In genomic region chr13:96581741-96582140, GRCh38 we compare ENCODE assay signal across 22 cellular contexts.
A peak's percentile ranks its signal among the peaks of the same experiment; 100 is the strongest.
DNase-seq lines count a peak whose midpoint lies in the region; ATAC-seq, FAIRE-seq and TF ChIP-seq lines count a peak whose summit lies in the region.
"Had no signal": no experiment of that assay in that cellular context is flagged by ENCODE, and none has a peak within 500 bp of the region (broad histone marks: within the 10 kb centered on the region; RNA-seq: fewer than 3 reads in every experiment).

No MANE protein-coding gene starts in this region.

- H4K20me1 ChIP-seq in keratinocyte (ENCODE audit: control insufficient read depth, extremely low read depth, insufficient read depth, low read length), result no peaks in the 10 kb centered on the region

- no peak overlapping the region for H3K9ac ChIP-seq in keratinocyte (ENCODE audit: control insufficient read depth, extremely low read depth, insufficient read depth, low read length)

- H3K4me3 ChIP-seq in dorsolateral prefrontal cortex (no peak overlapping the region), keratinocyte (ENCODE audit: control insufficient read depth in 2 of 3, extremely low read depth in 1 of 3, insufficient read depth in 2 of 3, low read depth in 1 of 3, low read length in 3 of 3) (no peak overlapping the region)

- no peaks in the 10 kb centered on the region for H3K9me3 ChIP-seq in keratinocyte (ENCODE audit: control insufficient read depth, low read depth, low read length)

- peaks cover 7% of the 10 kb centered on the region for H3K4me1 ChIP-seq in keratinocyte (ENCODE audit: control insufficient read depth, extremely low read depth, insufficient read depth, low read length)

- peak overlapping the region; percentile 37 for H2AFZ ChIP-seq in keratinocyte (ENCODE audit: control insufficient read depth, low read length)

- intact Hi-C loops in dorsolateral prefrontal cortex (cut with DNase I), result no loop called here

- H3K79me2 ChIP-seq in keratinocyte (ENCODE audit: control insufficient read depth, insufficient read depth, low read length), result no peaks in the 10 kb centered on the region

- H3K4me2 ChIP-seq in keratinocyte (ENCODE audit: control insufficient read depth, extremely low read depth, insufficient read depth, low read depth, low read length), result peak overlapping the region; percentile 47

- peak overlapping the region in 33 of 59 donors; percentile 11 to 75 (median 47) for H3K27ac ChIP-seq in dorsolateral prefrontal cortex
- no peak overlapping the region for H3K27ac ChIP-seq in keratinocyte (ENCODE audit: control insufficient read depth, insufficient read depth, low read length)
- H3K27ac ChIP-seq: C4-2B had no signal

- dilution Hi-C loops in keratinocyte (cut with MboI; ENCODE audit: extremely low pct_ligation_motif_present, low sequenced_read_pairs), result no loop called here

- peak; percentile 23 for FAIRE-seq in keratinocyte (lab: Jason Lieb, UNC)
- FAIRE-seq: GM12892 had no signal

- TF ChIP-seq CTCF in dorsolateral prefrontal cortex (IDR thresholded peaks at IDR 0.05 in 54 of 56, conservative IDR thresholded peaks at IDR 0.05 in 2 of 56; ENCODE audit: low read depth in 1 of 56, partially characterized antibody in 56 of 56) (no peak), keratinocyte (optimal IDR thresholded peaks at IDR 0.05 in 1 of 3, IDR thresholded peaks at IDR 0.05 in 1 of 3, conservative IDR thresholded peaks at IDR 0.05 in 1 of 3; ENCODE audit: extremely low read depth in 1 of 3, insufficient read depth in 2 of 3, low read length in 3 of 3) (no peak), omental fat pad (IDR thresholded peaks at IDR 0.05) (no peak)

- H3K27me3 ChIP-seq in dorsolateral prefrontal cortex, result no peaks in the 10 kb centered on the region
- no peaks in the 10 kb centered on the region for H3K27me3 ChIP-seq in keratinocyte (ENCODE audit: control insufficient read depth, extremely low read depth, insufficient read depth, low read length)

- no peaks in the 10 kb centered on the region for H3K36me3 ChIP-seq in keratinocyte (ENCODE audit: control insufficient read depth in 2 of 2, extremely low read depth in 1 of 2, insufficient read depth in 2 of 2, low read length in 2 of 2)

- H3K9me1 ChIP-seq in keratinocyte (ENCODE audit: control insufficient read depth, extremely low read depth, insufficient read depth, low read length), result no peaks in the 10 kb centered on the region

- DNase-seq in NCI-H2171 treated with DMSO at 0.1 percent for 48 hours (lab: John Stamatoyannopoulos, UW) (peak; percentile 43), dorsolateral prefrontal cortex (peak in 2 of 10 donors; percentile 34 to 44), keratinocyte (ENCODE audit: low read depth, low spot score) (no peak), T-helper 2 cell (no peak), omental fat pad (ENCODE audit: low spot score) (no peak)
- DNase-seq: CD8-positive, alpha-beta memory T cell; DMS153; DND-41; NCI-H1092; NCI-H1417 treated with DMSO at 0.1 percent for 48 hours; NCI-H187 treated with DMSO at 0.1 percent for 48 hours; NCI-H446 treated with DMSO at 0.1 percent for 48 hours; NCI-H526; NCI-H82; NK-92 treated with Interleukin-12 subunit alpha and Interleukin-12 subunit beta, amount 100 ng/mL, for 24 hours; PC-3 had no signal

- ATAC-seq in HG02759 (IDR thresholded peaks at IDR 0.05; ENCODE audit: unreplicated experiment) (no peak), HG03139 (IDR thresholded peaks at IDR 0.05; ENCODE audit: unreplicated experiment) (no peak), omental fat pad (ENCODE audit: low FRiP score) (no peak)
- ATAC-seq: HCT116, PC-3, SK-N-SH treated with all-trans-retinoic acid at 6 μM for 48 hours had no signal
